Comparison of ENCODE assay signal across 16 cellular contexts in genomic region chr13:39784347-39784746, GRCh38.
"Had no signal": no experiment of that assay in that cellular context is flagged by ENCODE, and none has a peak within 500 bp of the region (broad histone marks: within the 10 kb centered on the region; RNA-seq: fewer than 3 reads in every experiment).

No MANE protein-coding gene starts in this region.

- H3K27ac Mint-ChIP-seq: activated CD4-positive, alpha-beta T cell treated with anti-CD3 and anti-CD28 coated beads, Interleukin-2, amount 10 ng/mL, durations not matched to agents 7 days and 5 days; activated CD8-positive, alpha-beta T cell treated with anti-CD3 and anti-CD28 coated beads, Interleukin-2, amount 10 ng/mL, durations not matched to agents 7 days and 5 days; activated naive CD4-positive, alpha-beta T cell treated with anti-CD3 and anti-CD28 coated beads, Interleukin-2, amount 50 U/mL, for 24 hours; natural killer cell had no signal

- H3K27me3 ChIP-seq: dorsolateral prefrontal cortex, heart right ventricle, tibial artery had no signal

- H3K36me3 Mint-ChIP-seq: natural killer cell had no signal

- H3K4me3 ChIP-seq: dorsolateral prefrontal cortex, heart right ventricle, SK-N-MC, tibial artery had no signal

- H3K27ac ChIP-seq: dorsolateral prefrontal cortex, epithelial cell of prostate, heart right ventricle, SK-N-MC, tibial artery had no signal

- H3K9me3 Mint-ChIP-seq: activated naive CD4-positive, alpha-beta T cell treated with anti-CD3 and anti-CD28 coated beads, Interleukin-2, amount 50 U/mL, for 24 hours had no signal

- H3K4me3 Mint-ChIP-seq: activated CD4-positive, alpha-beta T cell treated with anti-CD3 and anti-CD28 coated beads, Interleukin-2, amount 10 ng/mL, durations not matched to agents 7 days and 5 days; activated CD8-positive, alpha-beta T cell treated with anti-CD3 and anti-CD28 coated beads, Interleukin-2, amount 10 ng/mL, durations not matched to agents 7 days and 5 days; activated naive CD4-positive, alpha-beta T cell treated with anti-CD3 and anti-CD28 coated beads, Interleukin-2, amount 50 U/mL, for 24 hours; activated T-cell treated with anti-CD3 and anti-CD28 coated beads, Interleukin-2, amount 50 U/mL, for 4 hours; natural killer cell had no signal

- DNase-seq: activated CD4-positive, alpha-beta T cell treated with anti-CD3 and anti-CD28 coated beads, Interleukin-2, amount 10 ng/mL, durations not matched to agents 7 days and 5 days; activated CD4-positive, CD25-positive, alpha-beta regulatory T cell; activated CD8-positive, alpha-beta T cell treated with anti-CD3 and anti-CD28 coated beads, Interleukin-2, amount 10 ng/mL, durations not matched to agents 7 days and 5 days; activated T-cell treated with anti-CD3 and anti-CD28 coated beads, Interleukin-2, amount 50 U/mL, for 4 hours; dorsolateral prefrontal cortex; heart right ventricle; natural killer cell; retina; stimulated activated CD4-positive, alpha-beta T cell treated with anti-CD3 and anti-CD28 coated beads, Interleukin-12 subunit alpha, Interleukin-12 subunit beta, amount 100 ng/mL, for 4 hours; stimulated activated CD4-positive, alpha-beta T cell treated with anti-CD3 and anti-CD28 coated beads, Interleukin-1b, Interleukin-23, amount 100 ng/mL, for 48 hours; stimulated activated naive CD8-positive, alpha-beta T cell treated with anti-CD3 and anti-CD28 coated beads, Interleukin-15, Interleukin-2, amounts not matched to agents 100 U/mL and 50 U/mL, for 24 hours; substantia nigra; tibial artery had no signal

- H3K27me3 Mint-ChIP-seq: activated CD4-positive, alpha-beta T cell treated with anti-CD3 and anti-CD28 coated beads, Interleukin-2, amount 10 ng/mL, durations not matched to agents 7 days and 5 days; activated naive CD4-positive, alpha-beta T cell treated with anti-CD3 and anti-CD28 coated beads, Interleukin-2, amount 50 U/mL, for 24 hours had no signal

- H3K9me3 ChIP-seq: tibial artery had no signal
